In the genomic region with DNA sequence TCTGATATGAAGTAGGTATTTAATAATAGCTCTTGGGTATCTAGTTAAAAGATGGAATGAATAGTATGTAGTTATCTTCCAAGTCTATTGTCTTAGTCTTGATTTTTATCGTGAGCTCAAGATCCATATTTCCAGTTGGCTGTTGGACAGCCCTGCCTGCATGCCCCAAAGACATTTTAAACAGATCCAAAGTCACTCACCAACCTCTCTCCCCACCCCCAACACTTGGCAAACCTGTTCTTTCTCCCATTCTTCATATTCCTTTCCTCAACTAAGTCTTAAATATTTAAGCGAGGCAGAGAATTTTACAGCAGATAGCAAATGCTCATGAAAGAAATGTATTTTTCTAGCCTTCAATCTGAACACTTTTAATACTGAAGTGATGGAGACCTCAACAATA, we compare ENCODE assay signal across 28 cellular contexts.
"Had no signal": no experiment of that assay in that cellular context is flagged by ENCODE, and none has a peak within 500 bp of the region (broad histone marks: within the 10 kb centered on the region; RNA-seq: fewer than 3 reads in every experiment).

No MANE protein-coding gene starts in this region.

- H3K36me3 Mint-ChIP-seq: stimulated activated effector memory CD8-positive, alpha-beta T cell treated with anti-CD3 and anti-CD28 coated beads, Interleukin-12 subunit alpha, Interleukin-12 subunit beta, amount 100 ng/mL, for 72 hours; stimulated activated memory B cell treated with anti-CD40 and anti-IgM and Interleukin-4, amounts not matched to agents 10 μg/mL and 1 μg/mL and 100 μg/mL, for 72 hours; stimulated activated naive B cell treated with anti-CD40 and anti-IgM and Interleukin-4, amounts not matched to agents 10 μg/mL and 1 μg/mL and 100 μg/mL, for 72 hours had no signal

- H3K9me3 ChIP-seq: suprapubic skin, testis, thoracic aorta, thyroid gland, transverse colon, upper lobe of left lung, upper lobe of right lung, uterus, vagina had no signal

- H3K27ac Mint-ChIP-seq: stimulated activated effector memory CD8-positive, alpha-beta T cell treated with anti-CD3 and anti-CD28 coated beads, Interleukin-12 subunit alpha, Interleukin-12 subunit beta, amount 100 ng/mL, for 72 hours; stimulated activated memory B cell treated with anti-CD40 and anti-IgM and Interleukin-4, amounts not matched to agents 10 μg/mL and 1 μg/mL and 100 μg/mL, for 72 hours; stimulated activated naive B cell treated with anti-CD40 and anti-IgM and Interleukin-4, amounts not matched to agents 10 μg/mL and 1 μg/mL and 100 μg/mL, for 72 hours; stimulated activated naive CD8-positive, alpha-beta T cell treated with anti-CD3 and anti-CD28 coated beads, Interleukin-15, amount 100 ng/mL, for 72 hours; stimulated activated naive CD8-positive, alpha-beta T cell treated with anti-CD3 and anti-CD28 coated beads, Interleukin-15, Interleukin-2, amounts not matched to agents 100 ng/mL and 50 ng/mL, for 24 hours had no signal

- H3K27me3 ChIP-seq: stomach, suprapubic skin, testis, thyroid gland, tibial artery, upper lobe of left lung, upper lobe of right lung, uterus, vagina had no signal

- H3K36me3 ChIP-seq: stomach, suprapubic skin, thoracic aorta, thyroid gland, tibial artery, tibial nerve, transverse colon, upper lobe of left lung, upper lobe of right lung, uterus, vagina had no signal

- H3K4me1 Mint-ChIP-seq: stimulated activated effector memory CD8-positive, alpha-beta T cell treated with anti-CD3 and anti-CD28 coated beads, Interleukin-12 subunit alpha, Interleukin-12 subunit beta, amount 100 ng/mL, for 72 hours; stimulated activated memory B cell treated with anti-CD40 and anti-IgM and Interleukin-4, amounts not matched to agents 10 μg/mL and 1 μg/mL and 100 μg/mL, for 72 hours; stimulated activated naive B cell treated with anti-CD40 and anti-IgM and Interleukin-4, amounts not matched to agents 10 μg/mL and 1 μg/mL and 100 μg/mL, for 72 hours; stimulated activated naive CD8-positive, alpha-beta T cell treated with anti-CD3 and anti-CD28 coated beads, Interleukin-15, amount 100 ng/mL, for 72 hours had no signal

- FAIRE-seq: urothelium cell line had no signal

- H3K27ac ChIP-seq: stomach, suprapubic skin, testis, thoracic aorta, thyroid gland, tibial artery, tibial nerve, transverse colon, upper lobe of left lung, upper lobe of right lung, uterus, vagina had no signal

- H3K4me3 Mint-ChIP-seq: stimulated activated effector memory CD8-positive, alpha-beta T cell treated with anti-CD3 and anti-CD28 coated beads, Interleukin-12 subunit alpha, Interleukin-12 subunit beta, amount 100 ng/mL, for 72 hours; stimulated activated memory B cell treated with anti-CD40 and anti-IgM and Interleukin-4, amounts not matched to agents 10 μg/mL and 1 μg/mL and 100 μg/mL, for 72 hours; stimulated activated naive B cell treated with anti-CD40 and anti-IgM and Interleukin-4, amounts not matched to agents 10 μg/mL and 1 μg/mL and 100 μg/mL, for 72 hours; stimulated activated naive CD8-positive, alpha-beta T cell treated with anti-CD3 and anti-CD28 coated beads, Interleukin-15, amount 100 ng/mL, for 72 hours; stimulated activated naive CD8-positive, alpha-beta T cell treated with anti-CD3 and anti-CD28 coated beads, Interleukin-15, Interleukin-2, amounts not matched to agents 100 ng/mL and 50 ng/mL, for 24 hours had no signal

- DNase-seq: stimulated activated CD4-positive, alpha-beta T cell treated with anti-CD3 and anti-CD28 coated beads, Interleukin-2, amount 100 ng/mL, for 24 hours; stimulated activated CD4-positive, alpha-beta T cell treated with anti-CD3 and anti-CD28 coated beads, Interleukin-2, amount 100 ng/mL, for 48 hours; stimulated activated CD4-positive, alpha-beta T cell treated with anti-CD3 and anti-CD28 coated beads, Interleukin-4, amount 100 ng/mL, for 1 hour; stimulated activated CD4-positive, alpha-beta T cell treated with anti-CD3 and anti-CD28 coated beads, Interleukin-4, amount 100 ng/mL, for 24 hours; stimulated activated CD4-positive, alpha-beta T cell treated with anti-CD3 and anti-CD28 coated beads, Interleukin-4, amount 100 ng/mL, for 4 hours; stimulated activated CD8-positive, alpha-beta memory T cell treated with anti-CD3 and anti-CD28 coated beads, Interleukin-4, amount 100 ng/mL, for 48 hours; stimulated activated naive B cell treated with anti-CD40 and anti-IgM and Interleukin-4, amounts not matched to agents 10 μg/mL and 1 μg/mL and 100 μg/mL, for 72 hours; stimulated activated naive CD4-positive, alpha-beta T cell; stimulated activated naive CD4-positive, alpha-beta T cell treated with Interleukin-2 at 50 U/mL for 16 hours; stimulated activated naive CD8-positive, alpha-beta T cell treated with anti-CD3 and anti-CD28 coated beads, Interleukin-15, amount 100 ng/mL, for 72 hours; stimulated activated naive CD8-positive, alpha-beta T cell treated with anti-CD3 and anti-CD28 coated beads, Interleukin-15, Interleukin-2, amounts not matched to agents 100 U/mL and 50 U/mL, for 24 hours; stomach; substantia nigra; testis; thyroid gland; tibial artery; transverse colon; upper lobe of left lung; upper lobe of right lung; uterus had no signal

- H3K4me1 ChIP-seq: stomach, suprapubic skin, testis, thyroid gland, tibial artery, tibial nerve, transverse colon, upper lobe of left lung, upper lobe of right lung, uterus, vagina had no signal

- H3K9me3 Mint-ChIP-seq: stimulated activated effector memory CD8-positive, alpha-beta T cell treated with anti-CD3 and anti-CD28 coated beads, Interleukin-12 subunit alpha, Interleukin-12 subunit beta, amount 100 ng/mL, for 72 hours; stimulated activated naive CD8-positive, alpha-beta T cell treated with anti-CD3 and anti-CD28 coated beads, Interleukin-15, amount 100 ng/mL, for 72 hours; stimulated activated naive CD8-positive, alpha-beta T cell treated with anti-CD3 and anti-CD28 coated beads, Interleukin-15, Interleukin-2, amounts not matched to agents 100 ng/mL and 50 ng/mL, for 24 hours had no signal

- ATAC-seq: stimulated activated effector memory CD8-positive, alpha-beta T cell treated with anti-CD3 and anti-CD28 coated beads, Interleukin-12 subunit alpha, Interleukin-12 subunit beta, amount 100 ng/mL, for 72 hours; stimulated activated memory B cell treated with anti-CD40 and anti-IgM and Interleukin-4, amounts not matched to agents 10 μg/mL and 1 μg/mL and 100 μg/mL, for 72 hours; stimulated activated naive B cell treated with anti-CD40 and anti-IgM and Interleukin-4, amounts not matched to agents 10 μg/mL and 1 μg/mL and 100 μg/mL, for 72 hours; stimulated activated naive CD8-positive, alpha-beta T cell treated with anti-CD3 and anti-CD28 coated beads, Interleukin-15, amount 100 ng/mL, for 72 hours; stimulated activated naive CD8-positive, alpha-beta T cell treated with anti-CD3 and anti-CD28 coated beads, Interleukin-15, Interleukin-2, amounts not matched to agents 100 U/mL and 50 U/mL, for 24 hours; upper lobe of right lung had no signal

- H3K4me3 ChIP-seq: stomach, suprapubic skin, testis, thoracic aorta, thyroid gland, tibial artery, tibial nerve, transverse colon, upper lobe of left lung, upper lobe of right lung, uterus, vagina had no signal
